ENCODE assay signal across 17 cellular contexts in genomic region chr16:50831751-50832150, GRCh38.
A peak's percentile ranks its signal among the peaks of the same experiment; 100 is the strongest.
DNase-seq lines count a peak whose midpoint lies in the region; ATAC-seq and TF ChIP-seq lines count a peak whose summit lies in the region.
"Had no signal": no experiment of that assay in that cellular context is flagged by ENCODE, and none has a peak within 500 bp of the region (broad histone marks: within the 10 kb centered on the region; RNA-seq: fewer than 3 reads in every experiment).

No MANE protein-coding gene starts in this region.

- H3K36me3 Mint-ChIP-seq in activated CD8-positive, alpha-beta memory T cell treated with anti-CD3 and anti-CD28 coated beads, Interleukin-2, amount 10 ng/mL, durations not matched to agents 7 days and 5 days = no peaks in the 10 kb centered on the region
- H3K36me3 Mint-ChIP-seq in activated CD4-positive, alpha-beta T cell treated with anti-CD3 and anti-CD28 coated beads, Interleukin-2, amount 10 ng/mL, durations not matched to agents 24 days and 14 days (ENCODE audit: low read depth) = no peaks in the 10 kb centered on the region

- intact Hi-C loops in activated CD4-positive, alpha-beta T cell treated with anti-CD3 and anti-CD28 coated beads, Interleukin-2, amount 10 ng/mL, durations not matched to agents 24 days and 14 days (cut with micrococcal nuclease) = no loop called here

- no peak overlapping the region for H3K27ac Mint-ChIP-seq in activated CD8-positive, alpha-beta memory T cell treated with anti-CD3 and anti-CD28 coated beads, Interleukin-2, amount 10 ng/mL, durations not matched to agents 7 days and 5 days
- H3K27ac Mint-ChIP-seq in activated CD4-positive, alpha-beta T cell treated with anti-CD3 and anti-CD28 coated beads, Interleukin-2, amount 10 ng/mL, durations not matched to agents 24 days and 14 days = no peak overlapping the region
- H3K27ac Mint-ChIP-seq: CD8-positive, alpha-beta memory T cell; HFFc6 had no signal

- no peaks in the 10 kb centered on the region for H3K9me3 Mint-ChIP-seq in activated CD8-positive, alpha-beta memory T cell treated with anti-CD3 and anti-CD28 coated beads, Interleukin-2, amount 10 ng/mL, durations not matched to agents 7 days and 5 days (ENCODE audit: low read depth)
- peaks cover 5% of the 10 kb centered on the region for H3K9me3 Mint-ChIP-seq in activated CD4-positive, alpha-beta T cell treated with anti-CD3 and anti-CD28 coated beads, Interleukin-2, amount 10 ng/mL, durations not matched to agents 24 days and 14 days
- H3K9me3 Mint-ChIP-seq: CD8-positive, alpha-beta memory T cell; HFFc6 had no signal

- no peak overlapping the region for H3K4me3 Mint-ChIP-seq in activated CD8-positive, alpha-beta memory T cell treated with anti-CD3 and anti-CD28 coated beads, Interleukin-2, amount 10 ng/mL, durations not matched to agents 7 days and 5 days
- H3K4me3 Mint-ChIP-seq in activated CD4-positive, alpha-beta T cell treated with anti-CD3 and anti-CD28 coated beads, Interleukin-2, amount 10 ng/mL, durations not matched to agents 24 days and 14 days = no peak overlapping the region
- H3K4me3 Mint-ChIP-seq: CD8-positive, alpha-beta memory T cell; HFFc6 had no signal

- no peak for TF ChIP-seq CTCF in coronary artery (IDR thresholded peaks at IDR 0.05)

- no peak for ATAC-seq in activated CD8-positive, alpha-beta memory T cell treated with anti-CD3 and anti-CD28 coated beads, Interleukin-2, amount 10 ng/mL, durations not matched to agents 7 days and 5 days

- H3K27ac ChIP-seq in coronary artery = no peak overlapping the region
- H3K27ac ChIP-seq: BLaER1 had no signal

- DNase-seq in activated CD8-positive, alpha-beta memory T cell treated with anti-CD3 and anti-CD28 coated beads, Interleukin-2, amount 10 ng/mL, durations not matched to agents 7 days and 5 days = peak; percentile 19
- no peak for DNase-seq in activated CD8-positive, alpha-beta memory T cell treated with anti-CD3 and anti-CD28 coated beads, Interleukin-2, amount 50 U/mL, for 4 hours
- DNase-seq in coronary artery (ENCODE audit: low spot score) = peak; percentile 26
- DNase-seq in mesenteric fat pad (ENCODE audit: low spot score) = peak; percentile 60
- DNase-seq in ureter (ENCODE audit: low spot score) = peak; percentile 20
- no peak for DNase-seq in activated CD4-positive, alpha-beta T cell treated with anti-CD3 and anti-CD28 coated beads, Interleukin-2, amount 10 ng/mL, durations not matched to agents 24 days and 14 days
- no peak for DNase-seq in activated effector memory CD4-positive, alpha-beta T cell treated with Interleukin-2 at 50 U/mL for 16 hours
- no peak for DNase-seq in cerebellar nuclear complex (lab: John Stamatoyannopoulos, UW)
- DNase-seq: 8988T; AML-193; Caco-2; CD8-positive, alpha-beta memory T cell; DND-41; GDM1; HCEC 1CT; HFFc6 had no signal

- H3K27me3 Mint-ChIP-seq in activated CD8-positive, alpha-beta memory T cell treated with anti-CD3 and anti-CD28 coated beads, Interleukin-2, amount 10 ng/mL, durations not matched to agents 7 days and 5 days = peaks cover 16% of the 10 kb centered on the region
- peaks cover 19% of the 10 kb centered on the region for H3K27me3 Mint-ChIP-seq in activated CD4-positive, alpha-beta T cell treated with anti-CD3 and anti-CD28 coated beads, Interleukin-2, amount 10 ng/mL, durations not matched to agents 24 days and 14 days

- CTCF ChIA-PET in activated CD8-positive, alpha-beta memory T cell treated with anti-CD3 and anti-CD28 coated beads, Interleukin-2, amount 10 ng/mL, durations not matched to agents 7 days and 5 days (lab: Charles Lee) = no interaction called here

- H3K4me3 ChIP-seq in coronary artery = no peak overlapping the region
- H3K4me3 ChIP-seq: BLaER1 had no signal

- H3K4me1 Mint-ChIP-seq in activated CD8-positive, alpha-beta memory T cell treated with anti-CD3 and anti-CD28 coated beads, Interleukin-2, amount 10 ng/mL, durations not matched to agents 7 days and 5 days = no peaks in the 10 kb centered on the region
- no peaks in the 10 kb centered on the region for H3K4me1 Mint-ChIP-seq in activated CD4-positive, alpha-beta T cell treated with anti-CD3 and anti-CD28 coated beads, Interleukin-2, amount 10 ng/mL, durations not matched to agents 24 days and 14 days
- H3K4me1 Mint-ChIP-seq: CD8-positive, alpha-beta memory T cell had no signal

Comparison
In these comparisons a context has a peak if more than half of its experiments do, and no peak if none do; other contexts are left out.
1. DNase-seq: peak in activated CD8-positive, alpha-beta memory T cell treated with anti-CD3 and anti-CD28 coated beads, Interleukin-2, amount 10 ng/mL, durations not matched to agents 7 days and 5 days (single experiment), coronary artery (single experiment), mesenteric fat pad (single experiment) and ureter (single experiment); none in activated CD8-positive, alpha-beta memory T cell treated with anti-CD3 and anti-CD28 coated beads, Interleukin-2, amount 50 U/mL, for 4 hours (single experiment), activated CD4-positive, alpha-beta T cell treated with anti-CD3 and anti-CD28 coated beads, Interleukin-2, amount 10 ng/mL, durations not matched to agents 24 days and 14 days (single experiment), activated effector memory CD4-positive, alpha-beta T cell treated with Interleukin-2 at 50 U/mL for 16 hours (single experiment) and cerebellar nuclear complex (0 of 2).